1 cellular context compared by ENCODE assay signal in genomic region chr1:228997721-228998144, GRCh38.
TF ChIP-seq lines count a peak whose summit lies in the region.

No MANE protein-coding gene starts in this region.

TF ChIP-seq in HepG2, 621 proteins besides CTCF, POLR2A, EP300 and RAD21 (continued from another document and continues in another):
- TF ChIP-seq E2F2 (CRISPR knock-in tag; IDR thresholded peaks at IDR 0.05; ENCODE audit: borderline replicate concordance) = no peak
- 0 out of 2 replicates have a peak, but pooled peaks have one; percentile 22 for TF ChIP-seq ATF3 (CRISPR knock-in tag; IDR thresholded peaks at IDR 0.05)
- TF ChIP-seq POGK (CRISPR knock-in tag; conservative IDR thresholded peaks at IDR 0.05) = no peak
- peak; percentile 61; the same call in 1 of the 2 replicates for TF ChIP-seq ZNF710 (CRISPR knock-in tag; IDR thresholded peaks at IDR 0.05; ENCODE audit: borderline replicate concordance)
- TF ChIP-seq PLRG1 (conservative IDR thresholded peaks at IDR 0.05) = no peak
- TF ChIP-seq ZC3H13 (CRISPR knock-in tag; IDR thresholded peaks at IDR 0.05) = no peak
- no peak for TF ChIP-seq ZSCAN20 (CRISPR knock-in tag; IDR thresholded peaks at IDR 0.05; ENCODE audit: borderline replicate concordance)
- TF ChIP-seq MED13 (CRISPR knock-in tag; IDR thresholded peaks at IDR 0.05) = 0 out of 2 replicates have a peak, but pooled peaks have one; percentile 43
- no peak for TF ChIP-seq ZNF660 (CRISPR knock-in tag; IDR thresholded peaks at IDR 0.05; ENCODE audit: borderline replicate concordance, low read depth)
- TF ChIP-seq MEF2D (CRISPR knock-in tag; IDR thresholded peaks at IDR 0.05) = no peak
- no peak for TF ChIP-seq ZNF816 (CRISPR knock-in tag; IDR thresholded peaks at IDR 0.05; ENCODE audit: borderline replicate concordance)
- TF ChIP-seq HNRNPLL (IDR thresholded peaks at IDR 0.05; ENCODE audit: low read depth, low read length, poor library complexity, severe bottlenecking) = no peak
- TF ChIP-seq CHCHD3 (CRISPR knock-in tag; IDR thresholded peaks at IDR 0.05) = no peak
- TF ChIP-seq ZNF484 (CRISPR knock-in tag; IDR thresholded peaks at IDR 0.05; ENCODE audit: borderline replicate concordance, low read depth) = no peak
- no peak for TF ChIP-seq ZNF136 (CRISPR knock-in tag; IDR thresholded peaks at IDR 0.05; ENCODE audit: low read depth)
- no peak for TF ChIP-seq LRRFIP1 (CRISPR knock-in tag; conservative IDR thresholded peaks at IDR 0.05)
- peak; percentile 42 for TF ChIP-seq TCF7 (IDR thresholded peaks at IDR 0.05; ENCODE audit: low read depth)
- TF ChIP-seq ELF4 (CRISPR knock-in tag; IDR thresholded peaks at IDR 0.05; ENCODE audit: borderline replicate concordance) = no peak
- no peak for TF ChIP-seq TRIM22 (IDR thresholded peaks at IDR 0.05)
- TF ChIP-seq TEF (CRISPR knock-in tag; IDR thresholded peaks at IDR 0.05) = no peak
- TF ChIP-seq REL (CRISPR knock-in tag; conservative IDR thresholded peaks at IDR 0.05) = no peak
- no peak for TF ChIP-seq ZNF564 (CRISPR knock-in tag; IDR thresholded peaks at IDR 0.05)
- TF ChIP-seq NR2F2 (IDR thresholded peaks at IDR 0.05; ENCODE audit: borderline replicate concordance, low read depth) = peak; percentile 86
- TF ChIP-seq ESRRA (CRISPR knock-in tag; IDR thresholded peaks at IDR 0.05; ENCODE audit: low read depth) = no peak
- TF ChIP-seq ARHGAP35 (CRISPR knock-in tag; IDR thresholded peaks at IDR 0.05; ENCODE audit: borderline replicate concordance) = no peak
- no peak for TF ChIP-seq TMF1 (CRISPR knock-in tag; IDR thresholded peaks at IDR 0.05; ENCODE audit: low read depth)
- TF ChIP-seq MXI1 (IDR thresholded peaks at IDR 0.05; ENCODE audit: borderline replicate concordance, low read depth, low read length) = no peak
- no peak for TF ChIP-seq CREB3 (CRISPR knock-in tag; IDR thresholded peaks at IDR 0.05)
- no peak for TF ChIP-seq ZNF598 (CRISPR knock-in tag; IDR thresholded peaks at IDR 0.05; ENCODE audit: borderline replicate concordance)
- TF ChIP-seq ATM (IDR thresholded peaks at IDR 0.05; ENCODE audit: borderline replicate concordance) = no peak
- no peak for TF ChIP-seq GLI4 (CRISPR knock-in tag; IDR thresholded peaks at IDR 0.05; ENCODE audit: borderline replicate concordance)
- TF ChIP-seq ZNF329 (CRISPR knock-in tag; IDR thresholded peaks at IDR 0.05; ENCODE audit: low read depth) = no peak
- TF ChIP-seq ZBTB3 (CRISPR knock-in tag; IDR thresholded peaks at IDR 0.05; ENCODE audit: borderline replicate concordance, low read depth) = no peak
- TF ChIP-seq TBX2 (CRISPR knock-in tag; IDR thresholded peaks at IDR 0.05; ENCODE audit: borderline replicate concordance) = peak; percentile 37; the same call in 1 of the 2 replicates
- TF ChIP-seq GLMP (CRISPR knock-in tag; IDR thresholded peaks at IDR 0.05; ENCODE audit: borderline replicate concordance) = no peak
- TF ChIP-seq NFYB (CRISPR knock-in tag; IDR thresholded peaks at IDR 0.05) = no peak
- TF ChIP-seq ZBTB37 (CRISPR knock-in tag; IDR thresholded peaks at IDR 0.05) = no peak
- no peak for TF ChIP-seq ZNF343 (CRISPR knock-in tag; IDR thresholded peaks at IDR 0.05)
- no peak for TF ChIP-seq ZSCAN5A (CRISPR knock-in tag; IDR thresholded peaks at IDR 0.05; ENCODE audit: borderline replicate concordance)
